ENCODE assay signal across 8 cellular contexts in the genomic region with DNA sequence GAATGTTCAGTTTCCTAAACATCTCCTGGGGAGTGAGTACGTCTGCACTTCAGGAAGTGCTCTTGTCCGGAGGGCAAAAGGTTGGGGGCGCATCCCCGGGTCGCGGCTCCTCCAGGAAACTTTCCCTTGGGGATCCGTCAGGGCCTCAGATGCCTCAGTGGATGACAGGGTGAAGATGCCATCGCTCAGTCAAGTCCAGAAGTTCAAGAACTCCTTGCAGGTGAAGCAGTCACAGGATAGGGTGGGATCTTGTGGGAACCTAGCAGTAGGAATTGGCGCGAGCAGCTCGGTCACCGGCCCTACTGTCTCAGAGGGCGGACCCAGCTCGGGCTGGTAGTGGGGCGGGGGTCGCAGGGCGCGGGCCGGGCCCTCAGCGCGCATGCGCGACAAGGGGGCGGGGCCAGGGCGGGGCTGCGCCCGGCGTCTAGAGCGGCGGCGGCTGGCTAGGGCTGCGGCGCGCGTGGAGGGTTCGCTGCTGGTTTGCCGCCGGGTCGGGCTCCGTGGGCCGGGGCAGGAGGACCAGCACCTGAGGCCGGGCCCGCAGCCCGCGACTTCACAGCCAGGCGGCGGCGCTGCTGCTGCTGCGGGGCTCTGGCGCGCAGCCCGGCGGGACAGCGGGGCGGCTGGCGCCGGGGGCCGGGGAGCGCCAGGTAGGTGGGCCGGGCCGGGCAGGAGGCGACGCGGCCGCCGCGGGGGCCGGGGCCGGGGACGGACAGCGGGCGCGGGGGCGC. TPM values are rescaled to one million over a fixed set of nuclear protein-coding genes. Genes with fewer than 3 reads are reported as not detected.
A peak's percentile ranks its signal among the peaks of the same experiment; 100 is the strongest.
DNase-seq lines count a peak whose midpoint lies in the region; ATAC-seq and TF ChIP-seq lines count a peak whose summit lies in the region.

TSS of gene INPP4A (plus strand) at position 423 of the 731 bp plus-strand sequence. CDS start 75,191 bp downstream, outside the sequence.

- H3K9me3 Mint-ChIP-seq in activated T-helper 2 cell treated with anti-CD3 and anti-CD28 coated beads, Interferon-gamma antibody, Interleukin-2, Interleukin-4, amounts not matched to agents 10 μg/mL and 5 μg/mL and 100 μg/mL, durations not matched to agents 14 hours and 24 hours and 36 hours, result peaks cover 13% of the 10 kb centered on the region
- peaks cover 3% of the 10 kb centered on the region for H3K9me3 Mint-ChIP-seq in nephron

- H3K27me3 ChIP-seq in subcutaneous abdominal adipose tissue (ENCODE audit: control insufficient read depth in 5 of 5, insufficient read depth in 4 of 5, low read length in 5 of 5), result no peaks in the 10 kb centered on the region

- peak within 1 kb of the TSS; percentile 80 to 91 (median 87) for H3K4me3 ChIP-seq in subcutaneous abdominal adipose tissue (ENCODE audit: low read depth in 1 of 5, low read length in 5 of 5)

- H3K36me3 Mint-ChIP-seq in activated T-helper 2 cell treated with anti-CD3 and anti-CD28 coated beads, Interferon-gamma antibody, Interleukin-2, Interleukin-4, amounts not matched to agents 10 μg/mL and 5 μg/mL and 100 μg/mL, durations not matched to agents 14 hours and 24 hours and 36 hours (ENCODE audit: low read depth), result peaks cover 14% of the 10 kb centered on the region
- no peaks in the 10 kb centered on the region for H3K36me3 Mint-ChIP-seq in nephron (ENCODE audit: low read depth)

- peak in 1 of 3 experiments; percentile 16 for TF ChIP-seq CTCF in nephron (IDR thresholded peaks at IDR 0.05; ENCODE audit: unreplicated experiment in 3 of 3)

- H3K36me3 ChIP-seq in subcutaneous abdominal adipose tissue (ENCODE audit: control insufficient read depth in 5 of 5, insufficient read depth in 5 of 5, low read length in 5 of 5), result no peaks in the 10 kb centered on the region

- H3K27ac Mint-ChIP-seq in activated T-helper 2 cell treated with anti-CD3 and anti-CD28 coated beads, Interferon-gamma antibody, Interleukin-2, Interleukin-4, amounts not matched to agents 10 μg/mL and 5 μg/mL and 100 μg/mL, durations not matched to agents 14 hours and 24 hours and 36 hours, result peak within 1 kb of the TSS; percentile 86
- H3K27ac Mint-ChIP-seq in nephron, result peak within 1 kb of the TSS; percentile 84 to 92 (median 86)

- H3K27ac ChIP-seq in subcutaneous abdominal adipose tissue (ENCODE audit: low read depth, low read length), result peak within 1 kb of the TSS; percentile 65

- no peaks in the 10 kb centered on the region for H3K27me3 Mint-ChIP-seq in activated T-helper 2 cell treated with anti-CD3 and anti-CD28 coated beads, Interferon-gamma antibody, Interleukin-2, Interleukin-4, amounts not matched to agents 10 μg/mL and 5 μg/mL and 100 μg/mL, durations not matched to agents 14 hours and 24 hours and 36 hours (ENCODE audit: low read depth)
- no peaks in the 10 kb centered on the region for H3K27me3 Mint-ChIP-seq in nephron (ENCODE audit: low read depth)

- H3K4me1 ChIP-seq in subcutaneous abdominal adipose tissue (ENCODE audit: control insufficient read depth in 5 of 5, insufficient read depth in 5 of 5, low read length in 5 of 5), result peaks cover 0 to 22% (median 20%) of the 10 kb centered on the region in 5 donors

- peak; percentile 76 for ATAC-seq in GM21526 (IDR thresholded peaks at IDR 0.05; ENCODE audit: low FRiP score, unreplicated experiment)

- peak; percentile 73 for DNase-seq in DMS53 treated with DMSO at 0.1 percent for 48 hours (lab: John Stamatoyannopoulos, UW; ENCODE audit: unreplicated experiment)
- DNase-seq in HuH-7 (ENCODE audit: low spot score), result peak; percentile 96
- peak; percentile 85 for DNase-seq in RPMI8226
- DNase-seq in activated T-helper 2 cell treated with anti-CD3 and anti-CD28 coated beads, Interferon-gamma antibody, Interleukin-2, Interleukin-4, amounts not matched to agents 10 μg/mL and 5 μg/mL and 100 μg/mL, durations not matched to agents 14 hours and 24 hours and 36 hours (ENCODE audit: low spot score), result peak; percentile 70
- DNase-seq in fibroblast of peridontal ligament (ENCODE audit: extremely low read depth), result peak; percentile 31

- peak within 1 kb of the TSS; percentile 77 to 89 (median 79) for H3K9ac ChIP-seq in subcutaneous abdominal adipose tissue (ENCODE audit: low read length in 5 of 5)

- peaks cover 37% of the 10 kb centered on the region for H3K4me1 Mint-ChIP-seq in activated T-helper 2 cell treated with anti-CD3 and anti-CD28 coated beads, Interferon-gamma antibody, Interleukin-2, Interleukin-4, amounts not matched to agents 10 μg/mL and 5 μg/mL and 100 μg/mL, durations not matched to agents 14 hours and 24 hours and 36 hours (ENCODE audit: low read depth)
- H3K4me1 Mint-ChIP-seq in nephron, result peaks cover 16% of the 10 kb centered on the region

- H3K4me3 Mint-ChIP-seq in activated T-helper 2 cell treated with anti-CD3 and anti-CD28 coated beads, Interferon-gamma antibody, Interleukin-2, Interleukin-4, amounts not matched to agents 10 μg/mL and 5 μg/mL and 100 μg/mL, durations not matched to agents 14 hours and 24 hours and 36 hours (ENCODE audit: low read depth), result peak within 1 kb of the TSS; percentile 86
- H3K4me3 Mint-ChIP-seq in nephron, result peak within 1 kb of the TSS; percentile 92 to 96 (median 94)

- intact Hi-C loops in activated T-helper 2 cell treated with anti-CD3 and anti-CD28 coated beads, Interferon-gamma antibody, Interleukin-2, Interleukin-4, amounts not matched to agents 10 μg/mL and 5 μg/mL and 100 μg/mL, durations not matched to agents 14 hours and 24 hours and 36 hours (cut with micrococcal nuclease), result loop anchor here (5.0 kb wide), 1 partner anchor 323 kb away; no protein-coding TSS in a partner anchor

- H3K9me3 ChIP-seq in subcutaneous abdominal adipose tissue (ENCODE audit: control insufficient read depth in 5 of 5, low read length in 5 of 5), result no peaks in the 10 kb centered on the region

RNA-seq across cellular contexts. Expression of gene INPP4A, which starts in this region (rescaled TPM):
- total RNA-seq in activated T-helper 2 cell treated with anti-CD3 and anti-CD28 coated beads, Interferon-gamma antibody, Interleukin-2, Interleukin-4, amounts not matched to agents 10 μg/mL and 5 μg/mL and 100 μg/mL, durations not matched to agents 14 hours and 24 hours and 36 hours, result 35.9 and 40.2 TPM in 2 replicates

Comparison
In these comparisons a context has a peak if more than half of its experiments do, and no peak if none do; other contexts are left out.
1. Peak in every context shown above with its lines: DNase-seq, ATAC-seq, H3K4me3 ChIP-seq and H3K27ac ChIP-seq.
2. DNase-seq: peak in every context shown above with its lines; median percentile 96 in HuH-7; 85 in RPMI8226; 73 in DMS53 treated with DMSO at 0.1 percent for 48 hours; 70 in activated T-helper 2 cell treated with anti-CD3 and anti-CD28 coated beads, Interferon-gamma antibody, Interleukin-2, Interleukin-4, amounts not matched to agents 10 μg/mL and 5 μg/mL and 100 μg/mL, durations not matched to agents 14 hours and 24 hours and 36 hours; 31 in fibroblast of peridontal ligament.